ENCODE assay signal across 10 cellular contexts in the genomic region with DNA sequence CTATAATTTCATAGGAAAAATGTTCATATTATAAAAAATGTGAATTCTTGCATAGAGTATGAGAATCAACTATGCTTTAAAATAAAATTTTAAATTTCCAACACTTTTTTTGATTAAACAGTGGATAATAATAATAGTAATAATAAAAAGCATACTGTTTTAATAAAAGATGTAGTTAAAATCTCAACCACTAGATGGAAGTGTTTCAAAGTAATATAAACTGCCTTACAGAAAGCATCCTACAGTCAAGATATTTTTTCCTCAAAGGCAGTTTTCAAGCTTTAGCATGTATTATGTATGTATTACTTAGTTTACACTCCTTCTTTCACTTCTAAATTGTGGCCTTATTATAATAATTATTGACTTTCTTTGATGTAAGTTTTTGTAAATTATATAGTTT.
DNase-seq lines count a peak whose midpoint lies in the region; ATAC-seq, FAIRE-seq and TF ChIP-seq lines count a peak whose summit lies in the region.
"Had no signal": no experiment of that assay in that cellular context is flagged by ENCODE, and none has a peak within 500 bp of the region (broad histone marks: within the 10 kb centered on the region; RNA-seq: fewer than 3 reads in every experiment).

No MANE protein-coding gene starts in this region.

- intact Hi-C loops in kidney (cut with DNase I), result no loop called here

- no peak overlapping the region for H3K4me3 Mint-ChIP-seq in HFFc6

- peak; percentile 9 for DNase-seq in DMS114 treated with DMSO at 0.1 percent for 48 hours (lab: John Stamatoyannopoulos, UW; ENCODE audit: unreplicated experiment)
- no peak for DNase-seq in HFFc6
- peak; percentile 54 for DNase-seq in SK-MEL-5 (ENCODE audit: low read depth, low spot score)
- no peak for DNase-seq in kidney
- DNase-seq in activated CD4-positive, CD25-positive, alpha-beta regulatory T cell treated with anti-CD3 and anti-CD28 coated beads, Interleukin-2, amount 50 U/mL, for 72 hours, result no peak
- no peak for DNase-seq in neuronal stem cell (ENCODE audit: low spot score)
- DNase-seq: activated CD4-positive, alpha-beta T cell treated with anti-CD3 and anti-CD28 coated beads for 48 hours had no signal

- no peak overlapping the region for H2AFZ ChIP-seq in neuronal stem cell (ENCODE audit: low read length)

- no peak overlapping the region for H3K4ac ChIP-seq in neuronal stem cell (ENCODE audit: low read length)

- H4K91ac ChIP-seq in neuronal stem cell (ENCODE audit: low read depth, low read length, poor library complexity), result no peak overlapping the region

- H2BK5ac ChIP-seq in neuronal stem cell (ENCODE audit: low read length), result no peak overlapping the region

- peak; percentile 73 for TF ChIP-seq CTCF in HFFc6 (IDR thresholded peaks at IDR 0.05)
- no peak for TF ChIP-seq CTCF in kidney (IDR thresholded peaks at IDR 0.05; ENCODE audit: borderline replicate concordance, extremely low read depth, insufficient read depth)

- H3K4me3 ChIP-seq in kidney (ENCODE audit: low read length in 2 of 2) (no peak overlapping the region), neuronal stem cell (ENCODE audit: low read length in 2 of 2) (no peak overlapping the region)
- H3K4me3 ChIP-seq: HAP-1 had no signal

- H2AK5ac ChIP-seq in neuronal stem cell (ENCODE audit: low read depth, low read length), result no peak overlapping the region

- H3K36me3 Mint-ChIP-seq in HFFc6 (ENCODE audit: low read depth), result no peaks in the 10 kb centered on the region

- no peak overlapping the region for H3K23ac ChIP-seq in neuronal stem cell (ENCODE audit: low read depth, low read length, poor library complexity)

- H3K27ac Mint-ChIP-seq in HFFc6, result no peak overlapping the region

- no peaks in the 10 kb centered on the region for H3K79me1 ChIP-seq in neuronal stem cell (ENCODE audit: low read depth, low read length)

- no peaks in the 10 kb centered on the region for H3K27me3 ChIP-seq in neuronal stem cell (ENCODE audit: control insufficient read depth in 3 of 3, insufficient read depth in 3 of 3, low read depth in 1 of 3, low read length in 3 of 3)

- no peaks in the 10 kb centered on the region; the same call in 1 of the 2 replicates for H3K27me3 Mint-ChIP-seq in HFFc6 (ENCODE audit: insufficient read depth)

- H3K4me2 ChIP-seq in neuronal stem cell (ENCODE audit: insufficient read depth, low read length, poor library complexity, severe bottlenecking), result no peak overlapping the region

- H3K4me1 Mint-ChIP-seq in HFFc6 (ENCODE audit: low read depth), result no peaks in the 10 kb centered on the region

- H2BK15ac ChIP-seq in neuronal stem cell (ENCODE audit: low read length), result no peak overlapping the region

- peaks cover 20% of the 10 kb centered on the region for H3K9me3 Mint-ChIP-seq in HFFc6

- no peak overlapping the region for H2BK12ac ChIP-seq in neuronal stem cell (ENCODE audit: low read length)

- H2BK120ac ChIP-seq in neuronal stem cell (ENCODE audit: low read depth, low read length), result no peak overlapping the region

- no peak overlapping the region for H3K18ac ChIP-seq in neuronal stem cell (ENCODE audit: low read length)

- no peak overlapping the region for H3K14ac ChIP-seq in neuronal stem cell (ENCODE audit: low read length)

- in situ Hi-C loops in SK-MEL-5 (cut with HindIII; ENCODE audit: low pct_unique_long_range_greater_than_20kb, low sequenced_read_pairs), result no loop called here

- H3K4me1 ChIP-seq in kidney (ENCODE audit: control insufficient read depth in 1 of 2, insufficient read depth in 1 of 2, low read depth in 1 of 2, low read length in 2 of 2), result no peaks in the 10 kb centered on the region
- H3K4me1 ChIP-seq in neuronal stem cell (ENCODE audit: control insufficient read depth in 2 of 2, insufficient read depth in 1 of 2, low read depth in 1 of 2, low read length in 2 of 2), result peaks cover 0 to 1% of the 10 kb centered on the region in 2 donors

- H3K27ac ChIP-seq in kidney (ENCODE audit: low read depth in 2 of 2, low read length in 2 of 2), result no peak overlapping the region
- H3K27ac ChIP-seq in neuronal stem cell (replicated peaks; ENCODE audit: low read length), result no peak overlapping the region

- ATAC-seq in HG02610 (IDR thresholded peaks at IDR 0.05; ENCODE audit: unreplicated experiment) (no peak), GM19467 (IDR thresholded peaks at IDR 0.05; ENCODE audit: unreplicated experiment) (no peak)

- H3K9ac ChIP-seq in kidney (ENCODE audit: low read length in 2 of 2) (no peak overlapping the region), neuronal stem cell (ENCODE audit: low read depth, low read length, poor library complexity) (no peak overlapping the region)

- no peak overlapping the region for H4K8ac ChIP-seq in neuronal stem cell (ENCODE audit: low read depth, low read length)

- peak; percentile 92 for FAIRE-seq in kidney (lab: Jason Lieb, UNC)

- H3K9me3 ChIP-seq in kidney (ENCODE audit: control insufficient read depth in 1 of 2, low read length in 2 of 2) (no peaks in the 10 kb centered on the region), neuronal stem cell (replicated peaks in 1 of 2; ENCODE audit: control insufficient read depth in 2 of 2, insufficient read depth in 1 of 2, low read depth in 1 of 2, low read length in 2 of 2) (no peaks in the 10 kb centered on the region)
- H3K9me3 ChIP-seq: HAP-1 had no signal

- H3K36me3 ChIP-seq in kidney (ENCODE audit: control insufficient read depth in 1 of 2, insufficient read depth in 2 of 2, low read length in 2 of 2), result no peaks in the 10 kb centered on the region
- H3K36me3 ChIP-seq in neuronal stem cell (replicated peaks in 1 of 2; ENCODE audit: control insufficient read depth in 2 of 2, insufficient read depth in 2 of 2, low read length in 2 of 2), result no peaks in the 10 kb centered on the region
- H3K36me3 ChIP-seq: HAP-1 had no signal

Comparison
In these comparisons a context has a peak if more than half of its experiments do, and no peak if none do; other contexts are left out.
1. DNase-seq: peak in DMS114 treated with DMSO at 0.1 percent for 48 hours (single experiment) and SK-MEL-5 (single experiment); none in HFFc6 (single experiment), kidney (single experiment), activated CD4-positive, CD25-positive, alpha-beta regulatory T cell treated with anti-CD3 and anti-CD28 coated beads, Interleukin-2, amount 50 U/mL, for 72 hours (single experiment) and neuronal stem cell (single experiment).